In the genomic region with DNA sequence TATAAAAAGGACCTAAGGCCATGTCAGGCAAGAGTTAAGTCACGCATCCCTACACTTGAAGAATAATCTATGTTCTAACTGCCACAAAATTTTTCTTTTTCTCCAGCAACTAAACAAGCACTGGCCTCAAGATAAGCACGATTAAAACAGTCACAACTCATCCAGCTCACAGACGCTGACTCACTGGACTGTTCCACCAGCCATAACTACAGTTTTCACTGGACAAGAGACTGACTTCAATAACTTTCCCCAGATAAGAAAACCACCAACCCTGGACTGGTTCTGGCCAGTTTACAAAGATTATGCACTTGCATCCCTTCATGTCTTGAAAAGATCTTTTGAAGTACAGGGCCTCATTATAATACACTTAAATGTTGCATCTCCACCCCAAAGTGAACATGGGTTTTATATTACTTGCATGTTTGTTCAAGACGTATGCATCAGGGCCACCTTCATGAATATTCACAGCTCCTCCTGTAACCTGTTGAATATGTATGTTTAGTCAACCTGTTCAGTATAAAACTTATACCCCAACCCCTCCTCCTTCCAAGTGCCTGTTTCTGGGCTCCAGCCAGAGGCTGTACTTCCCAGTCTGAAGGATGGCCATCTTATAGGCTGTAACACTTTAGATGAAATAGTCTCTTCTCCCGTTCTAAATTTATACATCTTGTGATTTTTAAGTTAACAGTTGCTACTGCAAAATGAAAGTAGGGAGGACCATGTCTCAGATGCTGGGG, we compare ENCODE assay signal across 12 cellular contexts.
DNase-seq lines count a peak whose midpoint lies in the region; ATAC-seq and TF ChIP-seq lines count a peak whose summit lies in the region.
"Had no signal": no experiment of that assay in that cellular context is flagged by ENCODE, and none has a peak within 500 bp of the region (broad histone marks: within the 10 kb centered on the region; RNA-seq: fewer than 3 reads in every experiment).

No MANE protein-coding gene starts in this region.

- no peak overlapping the region for H3K4me3 Mint-ChIP-seq in activated naive CD8-positive, alpha-beta T cell treated with anti-CD3 and anti-CD28 coated beads, Interleukin-2, amount 50 U/mL, for 24 hours
- no peak overlapping the region for H3K4me3 Mint-ChIP-seq in activated naive CD8-positive, alpha-beta T cell treated with anti-CD3 and anti-CD28 coated beads for 36 hours
- H3K4me3 Mint-ChIP-seq in stimulated activated effector memory CD8-positive, alpha-beta T cell treated with anti-CD3 and anti-CD28 coated beads, Interleukin-12 subunit alpha, Interleukin-12 subunit beta, amount 100 ng/mL, for 72 hours: no peak overlapping the region
- H3K4me3 Mint-ChIP-seq in type B pancreatic cell: no peak overlapping the region

- no peak overlapping the region for H3K4me3 ChIP-seq in foreskin fibroblast (ENCODE audit: low read depth in 1 of 2, low read length in 2 of 2)
- H3K4me3 ChIP-seq: colonic mucosa, PC-9, sigmoid colon had no signal

- peak; percentile 47 for ATAC-seq in activated naive CD8-positive, alpha-beta T cell treated with anti-CD3 and anti-CD28 coated beads, Interleukin-2, amount 50 U/mL, for 24 hours
- peak; percentile 78 for ATAC-seq in SK-N-SH treated with all-trans-retinoic acid at 6 μM for 48 hours
- ATAC-seq in stimulated activated effector memory CD8-positive, alpha-beta T cell treated with anti-CD3 and anti-CD28 coated beads, Interleukin-12 subunit alpha, Interleukin-12 subunit beta, amount 100 ng/mL, for 72 hours: peak; percentile 64
- ATAC-seq in esophagus mucosa: no peak

- H3K9me3 Mint-ChIP-seq in activated naive CD8-positive, alpha-beta T cell treated with anti-CD3 and anti-CD28 coated beads, Interleukin-2, amount 50 U/mL, for 24 hours: no peaks in the 10 kb centered on the region
- H3K9me3 Mint-ChIP-seq in activated naive CD8-positive, alpha-beta T cell treated with anti-CD3 and anti-CD28 coated beads for 36 hours: no peaks in the 10 kb centered on the region
- H3K9me3 Mint-ChIP-seq in stimulated activated effector memory CD8-positive, alpha-beta T cell treated with anti-CD3 and anti-CD28 coated beads, Interleukin-12 subunit alpha, Interleukin-12 subunit beta, amount 100 ng/mL, for 72 hours: no peaks in the 10 kb centered on the region
- H3K9me3 Mint-ChIP-seq in type B pancreatic cell: no peaks in the 10 kb centered on the region

- H3K27ac Mint-ChIP-seq in activated naive CD8-positive, alpha-beta T cell treated with anti-CD3 and anti-CD28 coated beads, Interleukin-2, amount 50 U/mL, for 24 hours: no peak overlapping the region
- no peak overlapping the region for H3K27ac Mint-ChIP-seq in activated naive CD8-positive, alpha-beta T cell treated with anti-CD3 and anti-CD28 coated beads for 36 hours
- H3K27ac Mint-ChIP-seq in stimulated activated effector memory CD8-positive, alpha-beta T cell treated with anti-CD3 and anti-CD28 coated beads, Interleukin-12 subunit alpha, Interleukin-12 subunit beta, amount 100 ng/mL, for 72 hours: no peak overlapping the region
- H3K27ac Mint-ChIP-seq in type B pancreatic cell: no peak overlapping the region

- no peaks in the 10 kb centered on the region for H3K4me1 Mint-ChIP-seq in activated naive CD8-positive, alpha-beta T cell treated with anti-CD3 and anti-CD28 coated beads, Interleukin-2, amount 50 U/mL, for 24 hours
- H3K4me1 Mint-ChIP-seq in activated naive CD8-positive, alpha-beta T cell treated with anti-CD3 and anti-CD28 coated beads for 36 hours: no peaks in the 10 kb centered on the region
- H3K4me1 Mint-ChIP-seq in stimulated activated effector memory CD8-positive, alpha-beta T cell treated with anti-CD3 and anti-CD28 coated beads, Interleukin-12 subunit alpha, Interleukin-12 subunit beta, amount 100 ng/mL, for 72 hours: no peaks in the 10 kb centered on the region
- peaks cover 14% of the 10 kb centered on the region for H3K4me1 Mint-ChIP-seq in type B pancreatic cell (ENCODE audit: unreplicated experiment)

- peaks cover 4% of the 10 kb centered on the region for H3K27me3 Mint-ChIP-seq in activated naive CD8-positive, alpha-beta T cell treated with anti-CD3 and anti-CD28 coated beads, Interleukin-2, amount 50 U/mL, for 24 hours
- no peaks in the 10 kb centered on the region for H3K27me3 Mint-ChIP-seq in activated naive CD8-positive, alpha-beta T cell treated with anti-CD3 and anti-CD28 coated beads for 36 hours
- H3K27me3 Mint-ChIP-seq in type B pancreatic cell: no peaks in the 10 kb centered on the region

- TF ChIP-seq CTCF in foreskin fibroblast (IDR thresholded peaks at IDR 0.05; ENCODE audit: low read depth, low read length) (no peak), type B pancreatic cell (conservative IDR thresholded peaks at IDR 0.05) (no peak)

- no peaks in the 10 kb centered on the region for H3K36me3 Mint-ChIP-seq in activated naive CD8-positive, alpha-beta T cell treated with anti-CD3 and anti-CD28 coated beads, Interleukin-2, amount 50 U/mL, for 24 hours (ENCODE audit: low read depth)
- H3K36me3 Mint-ChIP-seq in activated naive CD8-positive, alpha-beta T cell treated with anti-CD3 and anti-CD28 coated beads for 36 hours: no peaks in the 10 kb centered on the region
- no peaks in the 10 kb centered on the region for H3K36me3 Mint-ChIP-seq in stimulated activated effector memory CD8-positive, alpha-beta T cell treated with anti-CD3 and anti-CD28 coated beads, Interleukin-12 subunit alpha, Interleukin-12 subunit beta, amount 100 ng/mL, for 72 hours
- no peaks in the 10 kb centered on the region for H3K36me3 Mint-ChIP-seq in type B pancreatic cell

- no peak for DNase-seq in activated naive CD8-positive, alpha-beta T cell treated with anti-CD3 and anti-CD28 coated beads, Interleukin-2, amount 50 U/mL, for 24 hours
- no peak for DNase-seq in activated naive CD8-positive, alpha-beta T cell treated with anti-CD3 and anti-CD28 coated beads for 36 hours
- DNase-seq in foreskin fibroblast (peak; percentile 20 to 52), type B pancreatic cell (ENCODE audit: extremely low spot score, unreplicated experiment) (no peak)
- DNase-seq in stimulated activated effector memory CD8-positive, alpha-beta T cell treated with anti-CD3 and anti-CD28 coated beads, Interleukin-12 subunit alpha, Interleukin-12 subunit beta, amount 100 ng/mL, for 72 hours (ENCODE audit: low spot score in 2 of 2): no peak
- DNase-seq in activated effector memory CD4-positive, alpha-beta T cell treated with anti-CD3 and anti-CD28 coated beads, Interleukin-2, amount 50 U/mL, for 16 hours: no peak
- DNase-seq: colonic mucosa, KBM-7, PC-9, sigmoid colon had no signal

TF ChIP-seq in SK-N-SH treated with all-trans-retinoic acid at 6 μM for 48 hours, 23 proteins besides CTCF, POLR2A, EP300 and RAD21:
- TF ChIP-seq ZC3H10 (CRISPR knock-in tag; IDR thresholded peaks at IDR 0.05): no peak
- no peak for TF ChIP-seq GLIS3 (CRISPR knock-in tag; IDR thresholded peaks at IDR 0.05)
- 0 out of 2 replicates have a peak, but pooled peaks have one; percentile 31 for TF ChIP-seq ISL1 (CRISPR knock-in tag; IDR thresholded peaks at IDR 0.05)

Comparison
In these comparisons a context has a peak if more than half of its experiments do, and no peak if none do; other contexts are left out.
1. DNase-seq: peak in foreskin fibroblast (2 of 2); none in activated naive CD8-positive, alpha-beta T cell treated with anti-CD3 and anti-CD28 coated beads, Interleukin-2, amount 50 U/mL, for 24 hours (single experiment), activated naive CD8-positive, alpha-beta T cell treated with anti-CD3 and anti-CD28 coated beads for 36 hours (single experiment), stimulated activated effector memory CD8-positive, alpha-beta T cell treated with anti-CD3 and anti-CD28 coated beads, Interleukin-12 subunit alpha, Interleukin-12 subunit beta, amount 100 ng/mL, for 72 hours (0 of 2), type B pancreatic cell (single experiment) and activated effector memory CD4-positive, alpha-beta T cell treated with anti-CD3 and anti-CD28 coated beads, Interleukin-2, amount 50 U/mL, for 16 hours (single experiment).